11 cellular contexts compared by ENCODE assay signal in genomic region chr11:21625982-21626381, GRCh38.
A peak's percentile ranks its signal among the peaks of the same experiment; 100 is the strongest.
DNase-seq lines count a peak whose midpoint lies in the region; ATAC-seq and TF ChIP-seq lines count a peak whose summit lies in the region.
"Had no signal": no experiment of that assay in that cellular context is flagged by ENCODE, and none has a peak within 500 bp of the region (broad histone marks: within the 10 kb centered on the region; RNA-seq: fewer than 3 reads in every experiment).

No MANE protein-coding gene starts in this region.

- no peaks in the 10 kb centered on the region for H3K36me3 ChIP-seq in left lung

- no peak overlapping the region for H3K4me3 ChIP-seq in left lung

- H3K27ac ChIP-seq in left lung: no peak overlapping the region

- H3K4me1 ChIP-seq in left lung: no peaks in the 10 kb centered on the region

- intact Hi-C loops in left lung (cut with DNase I): no loop called here

- no peaks in the 10 kb centered on the region for H3K27me3 ChIP-seq in left lung

- no peaks in the 10 kb centered on the region for H3K9me3 ChIP-seq in left lung

- DNase-seq in Daoy (ENCODE audit: low read depth) (peak; percentile 2), RPMI7951 (ENCODE audit: low read depth) (peak; percentile 18), left lung (peak in 1 of 2 donors; percentile 47), islet precursor cell (no peak), NCI-H345 (lab: John Stamatoyannopoulos, UW) (no peak)
- no peak for DNase-seq in activated CD4-positive, CD25-positive, alpha-beta regulatory T cell (lab: John Stamatoyannopoulos, UW)
- DNase-seq in stimulated activated CD4-positive, alpha-beta T cell treated with anti-CD3 and anti-CD28 coated beads, Interleukin-4, amount 100 ng/mL, for 1 hour: no peak
- DNase-seq: effector memory CD8-positive, alpha-beta T cell; NCI-H1930; T1000 had no signal

- ATAC-seq in HG03097 (IDR thresholded peaks at IDR 0.05; ENCODE audit: low FRiP score, unreplicated experiment) (peak; percentile 59), left lung (peak; percentile 85)
- ATAC-seq: effector memory CD8-positive, alpha-beta T cell had no signal

- TF ChIP-seq CTCF in left lung (IDR thresholded peaks at IDR 0.05): no peak

Comparison
In these comparisons a context has a peak if more than half of its experiments do, and no peak if none do; other contexts are left out.
1. DNase-seq: peak in Daoy (single experiment) and RPMI7951 (single experiment); none in islet precursor cell (single experiment), activated CD4-positive, CD25-positive, alpha-beta regulatory T cell (0 of 4), NCI-H345 (single experiment) and stimulated activated CD4-positive, alpha-beta T cell treated with anti-CD3 and anti-CD28 coated beads, Interleukin-4, amount 100 ng/mL, for 1 hour (single experiment).